ENCODE assay signal across 1 cellular context in the genomic region with DNA sequence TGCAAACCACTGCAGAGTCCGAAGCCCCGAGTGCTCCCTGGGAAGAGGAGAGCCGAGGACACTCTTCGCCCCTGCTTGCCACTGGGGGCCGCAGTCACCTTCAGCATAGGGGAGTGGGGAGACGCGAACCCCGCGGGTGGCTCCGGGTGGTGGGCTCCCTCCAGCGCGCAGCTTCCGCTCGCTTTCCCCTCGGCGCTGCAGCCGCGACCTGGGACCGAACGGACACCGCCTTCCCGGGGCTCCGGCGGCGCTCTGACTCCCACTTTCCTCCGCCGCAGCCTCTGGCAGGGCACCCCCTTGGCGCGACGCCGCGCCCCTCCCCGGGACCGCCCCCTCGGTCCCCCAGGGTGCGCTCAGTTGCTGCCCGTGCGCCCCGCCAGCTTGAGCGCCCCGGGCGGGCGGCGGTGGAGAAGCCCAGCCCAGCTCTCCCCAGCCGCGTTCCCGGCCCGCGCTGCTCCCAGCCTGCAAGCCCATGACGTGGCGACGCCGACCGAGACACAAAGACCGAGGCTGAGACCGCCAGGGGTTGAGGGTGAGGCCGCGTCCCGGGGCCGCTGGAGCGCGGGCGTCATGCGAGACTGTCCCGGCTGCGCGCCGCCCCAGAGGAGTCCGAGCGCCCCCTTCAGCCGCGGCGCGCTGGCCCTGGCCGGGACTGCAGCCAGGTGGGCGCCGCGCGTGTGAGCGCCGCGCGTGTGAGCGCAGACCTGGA.
TF ChIP-seq lines count a peak whose summit lies in the region.

A gene with protein sequence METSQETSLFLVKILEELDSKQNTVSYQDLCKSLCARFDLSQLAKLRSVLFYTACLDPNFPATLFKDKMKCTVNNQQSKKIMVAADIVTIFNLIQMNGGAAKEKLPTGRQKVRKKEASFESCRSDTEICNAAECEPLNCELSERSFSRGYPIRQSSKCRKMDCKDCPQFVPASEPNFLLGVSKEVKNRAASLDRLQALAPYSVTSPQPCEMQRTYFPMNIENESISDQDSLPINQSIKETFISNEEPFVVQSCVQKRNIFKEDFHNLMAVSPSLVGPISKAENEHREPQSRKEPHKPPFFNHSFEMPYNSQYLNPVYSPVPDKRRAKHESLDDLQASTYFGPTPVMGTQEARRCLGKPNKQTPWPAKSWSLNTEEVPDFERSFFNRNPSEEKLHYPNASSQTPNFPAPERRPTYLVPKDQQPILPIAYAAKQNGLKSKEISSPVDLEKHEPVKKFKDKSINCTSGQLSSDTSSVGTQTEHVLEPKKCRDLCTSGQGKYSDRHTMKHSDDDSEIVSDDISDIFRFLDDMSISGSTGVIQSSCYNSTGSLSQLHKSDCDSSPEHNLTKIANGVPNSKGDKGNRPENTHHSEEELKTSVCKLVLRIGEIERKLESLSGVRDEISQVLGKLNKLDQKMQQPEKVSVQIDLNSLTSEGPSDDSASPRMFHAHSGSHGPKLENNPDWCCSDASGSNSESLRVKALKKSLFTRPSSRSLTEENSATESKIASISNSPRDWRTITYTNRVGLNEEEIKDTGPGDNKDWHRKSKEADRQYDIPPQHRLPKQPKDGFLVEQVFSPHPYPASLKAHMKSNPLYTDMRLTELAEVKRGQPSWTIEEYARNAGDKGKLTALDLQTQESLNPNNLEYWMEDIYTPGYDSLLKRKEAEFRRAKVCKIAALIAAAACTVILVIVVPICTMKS (plus strand): TSS at position 701 of the 709 bp plus-strand sequence. CDS start 23,812 bp downstream, outside the sequence.

TF ChIP-seq in GM12878, 131 proteins besides CTCF, POLR2A, EP300 and RAD21:
- no peak for TF ChIP-seq POLR2AphosphoS5 (IDR thresholded peaks at IDR 0.05; ENCODE audit: low read length)
- TF ChIP-seq TARDBP (IDR thresholded peaks at IDR 0.05; ENCODE audit: borderline replicate concordance), result no peak
- no peak for TF ChIP-seq CHD4 (IDR thresholded peaks at IDR 0.05)
- TF ChIP-seq, protein P1, sequence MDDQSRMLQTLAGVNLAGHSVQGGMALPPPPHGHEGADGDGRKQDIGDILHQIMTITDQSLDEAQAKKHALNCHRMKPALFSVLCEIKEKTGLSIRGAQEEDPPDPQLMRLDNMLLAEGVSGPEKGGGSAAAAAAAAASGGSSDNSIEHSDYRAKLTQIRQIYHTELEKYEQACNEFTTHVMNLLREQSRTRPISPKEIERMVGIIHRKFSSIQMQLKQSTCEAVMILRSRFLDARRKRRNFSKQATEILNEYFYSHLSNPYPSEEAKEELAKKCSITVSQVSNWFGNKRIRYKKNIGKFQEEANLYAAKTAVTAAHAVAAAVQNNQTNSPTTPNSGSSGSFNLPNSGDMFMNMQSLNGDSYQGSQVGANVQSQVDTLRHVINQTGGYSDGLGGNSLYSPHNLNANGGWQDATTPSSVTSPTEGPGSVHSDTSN (IDR thresholded peaks at IDR 0.05; ENCODE audit: insufficient replicate concordance, low read depth, low read length), result no peak
- TF ChIP-seq, protein P2, sequence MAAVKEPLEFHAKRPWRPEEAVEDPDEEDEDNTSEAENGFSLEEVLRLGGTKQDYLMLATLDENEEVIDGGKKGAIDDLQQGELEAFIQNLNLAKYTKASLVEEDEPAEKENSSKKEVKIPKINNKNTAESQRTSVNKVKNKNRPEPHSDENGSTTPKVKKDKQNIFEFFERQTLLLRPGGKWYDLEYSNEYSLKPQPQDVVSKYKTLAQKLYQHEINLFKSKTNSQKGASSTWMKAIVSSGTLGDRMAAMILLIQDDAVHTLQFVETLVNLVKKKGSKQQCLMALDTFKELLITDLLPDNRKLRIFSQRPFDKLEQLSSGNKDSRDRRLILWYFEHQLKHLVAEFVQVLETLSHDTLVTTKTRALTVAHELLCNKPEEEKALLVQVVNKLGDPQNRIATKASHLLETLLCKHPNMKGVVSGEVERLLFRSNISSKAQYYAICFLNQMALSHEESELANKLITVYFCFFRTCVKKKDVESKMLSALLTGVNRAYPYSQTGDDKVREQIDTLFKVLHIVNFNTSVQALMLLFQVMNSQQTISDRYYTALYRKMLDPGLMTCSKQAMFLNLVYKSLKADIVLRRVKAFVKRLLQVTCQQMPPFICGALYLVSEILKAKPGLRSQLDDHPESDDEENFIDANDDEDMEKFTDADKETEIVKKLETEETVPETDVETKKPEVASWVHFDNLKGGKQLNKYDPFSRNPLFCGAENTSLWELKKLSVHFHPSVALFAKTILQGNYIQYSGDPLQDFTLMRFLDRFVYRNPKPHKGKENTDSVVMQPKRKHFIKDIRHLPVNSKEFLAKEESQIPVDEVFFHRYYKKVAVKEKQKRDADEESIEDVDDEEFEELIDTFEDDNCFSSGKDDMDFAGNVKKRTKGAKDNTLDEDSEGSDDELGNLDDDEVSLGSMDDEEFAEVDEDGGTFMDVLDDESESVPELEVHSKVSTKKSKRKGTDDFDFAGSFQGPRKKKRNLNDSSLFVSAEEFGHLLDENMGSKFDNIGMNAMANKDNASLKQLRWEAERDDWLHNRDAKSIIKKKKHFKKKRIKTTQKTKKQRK (IDR thresholded peaks at IDR 0.05; ENCODE audit: low read depth, low read length), result no peak
- TF ChIP-seq, protein P3, sequence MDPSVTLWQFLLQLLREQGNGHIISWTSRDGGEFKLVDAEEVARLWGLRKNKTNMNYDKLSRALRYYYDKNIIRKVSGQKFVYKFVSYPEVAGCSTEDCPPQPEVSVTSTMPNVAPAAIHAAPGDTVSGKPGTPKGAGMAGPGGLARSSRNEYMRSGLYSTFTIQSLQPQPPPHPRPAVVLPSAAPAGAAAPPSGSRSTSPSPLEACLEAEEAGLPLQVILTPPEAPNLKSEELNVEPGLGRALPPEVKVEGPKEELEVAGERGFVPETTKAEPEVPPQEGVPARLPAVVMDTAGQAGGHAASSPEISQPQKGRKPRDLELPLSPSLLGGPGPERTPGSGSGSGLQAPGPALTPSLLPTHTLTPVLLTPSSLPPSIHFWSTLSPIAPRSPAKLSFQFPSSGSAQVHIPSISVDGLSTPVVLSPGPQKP (IDR thresholded peaks at IDR 0.05; ENCODE audit: low read depth, low read length), result no peak
- no peak for TF ChIP-seq RFX5 (IDR thresholded peaks at IDR 0.05; ENCODE audit: low read depth, low read length)
- TF ChIP-seq NFYA (IDR thresholded peaks at IDR 0.05; ENCODE audit: borderline replicate concordance, low read depth, low read length), result no peak
- TF ChIP-seq SMAD1 (IDR thresholded peaks at IDR 0.05; ENCODE audit: low read depth, partially characterized antibody), result no peak
- TF ChIP-seq WRNIP1 (IDR thresholded peaks at IDR 0.05; ENCODE audit: borderline replicate concordance, low read depth, low read length), result no peak
TF ChIP-seq in GM12878: peak in this region for 0.
